ENCODE assay signal across 9 cellular contexts in genomic region chr6:41712651-41713103, GRCh38. TPM values are rescaled to one million over a fixed set of nuclear protein-coding genes. Genes with fewer than 3 reads are reported as not detected.
DNase-seq lines count a peak whose midpoint lies in the region; ATAC-seq and TF ChIP-seq lines count a peak whose summit lies in the region.
"Had no signal": no experiment of that assay in that cellular context is flagged by ENCODE, and none has a peak within 500 bp of the region (broad histone marks: within the 10 kb centered on the region; RNA-seq: fewer than 3 reads in every experiment).

No MANE protein-coding gene starts in this region.

- TF ChIP-seq CTCF in CD14-positive monocyte (IDR thresholded peaks at IDR 0.05) (no peak), psoas muscle (IDR thresholded peaks at IDR 0.05) (no peak)
- TF ChIP-seq CTCF in activated CD8-positive, alpha-beta T cell treated with anti-CD3 and anti-CD28 coated beads for 36 hours (IDR thresholded peaks at IDR 0.05), result no peak

- POLR2A ChIA-PET in activated CD8-positive, alpha-beta T cell treated with anti-CD3 and anti-CD28 coated beads for 36 hours (lab: Charles Lee), result no interaction called here

- peak overlapping the region in 1 of 2 donors; percentile 17 for H3K4me3 Mint-ChIP-seq in CD14-positive monocyte
- no peak overlapping the region for H3K4me3 Mint-ChIP-seq in T-helper 17 cell
- H3K4me3 Mint-ChIP-seq in activated CD8-positive, alpha-beta T cell treated with anti-CD3 and anti-CD28 coated beads for 36 hours, result no peak overlapping the region

- H3K36me3 ChIP-seq in psoas muscle (ENCODE audit: insufficient read depth in 1 of 2, low read depth in 1 of 2), result no peaks in the 10 kb centered on the region

- no peaks in the 10 kb centered on the region for H3K9me3 ChIP-seq in T-helper 17 cell (ENCODE audit: control insufficient read depth, low read length, poor library complexity, severe bottlenecking)
- no peaks in the 10 kb centered on the region for H3K9me3 ChIP-seq in psoas muscle

- H3K27me3 Mint-ChIP-seq in CD14-positive monocyte (ENCODE audit: low read depth in 3 of 3), result peaks cover 0 to 2% (median 0%) of the 10 kb centered on the region in 3 donors
- H3K27me3 Mint-ChIP-seq in T-helper 17 cell, result no peaks in the 10 kb centered on the region
- no peaks in the 10 kb centered on the region for H3K27me3 Mint-ChIP-seq in activated CD8-positive, alpha-beta T cell treated with anti-CD3 and anti-CD28 coated beads for 36 hours

- no peaks in the 10 kb centered on the region for H3K9me3 Mint-ChIP-seq in CD14-positive monocyte
- no peaks in the 10 kb centered on the region for H3K9me3 Mint-ChIP-seq in activated CD8-positive, alpha-beta T cell treated with anti-CD3 and anti-CD28 coated beads for 36 hours

- peak overlapping the region in 6 of 7 donors; percentile 54 to 82 (median 78) for H3K27ac Mint-ChIP-seq in CD14-positive monocyte
- peak overlapping the region; percentile 32 for H3K27ac Mint-ChIP-seq in T-helper 17 cell
- H3K27ac Mint-ChIP-seq in activated CD8-positive, alpha-beta T cell treated with anti-CD3 and anti-CD28 coated beads for 36 hours, result no peak overlapping the region

- 23 to 28% (median 25%) methylated on average over 10 of the region's 10 CpGs for WGBS in psoas muscle, 3 donors

- intact Hi-C loops in CD14-positive monocyte (cut with micrococcal nuclease), result no loop called here
- intact Hi-C loops in cardiac septum (cut with DNase I), result no loop called here
- intact Hi-C loops in psoas muscle (cut with DNase I), result no loop called here
- intact Hi-C loops in activated CD8-positive, alpha-beta T cell treated with anti-CD3 and anti-CD28 coated beads for 36 hours (cut with micrococcal nuclease), result no loop called here

- peaks cover 95% of the 10 kb centered on the region for H3K4me1 ChIP-seq in psoas muscle

- H3K36me3 Mint-ChIP-seq in CD14-positive monocyte, result peaks cover 27 to 62% of the 10 kb centered on the region in 2 donors
- peaks cover 2% of the 10 kb centered on the region for H3K36me3 Mint-ChIP-seq in T-helper 17 cell (ENCODE audit: low read depth)
- H3K36me3 Mint-ChIP-seq in activated CD8-positive, alpha-beta T cell treated with anti-CD3 and anti-CD28 coated beads for 36 hours (ENCODE audit: low read depth), result peaks cover 9% of the 10 kb centered on the region

- peak overlapping the region; percentile 88 for H3K27ac ChIP-seq in psoas muscle

- DNase-seq in CD14-positive monocyte (ENCODE audit: low spot score), result no peak
- no peak for DNase-seq in T-helper 17 cell
- DNase-seq in cardiac septum (ENCODE audit: low spot score), result peak; percentile 91
- DNase-seq in psoas muscle, result peak; percentile 56 to 84
- DNase-seq in activated CD8-positive, alpha-beta T cell treated with anti-CD3 and anti-CD28 coated beads for 36 hours, result no peak
- no peak for DNase-seq in DMS79 (lab: John Stamatoyannopoulos, UW)
- DNase-seq in NCI-H1105 (lab: John Stamatoyannopoulos, UW), result no peak
- DNase-seq: NCI-H1048 had no signal

- peaks cover 77% of the 10 kb centered on the region for H3K4me1 Mint-ChIP-seq in CD14-positive monocyte
- H3K4me1 Mint-ChIP-seq in T-helper 17 cell, result peaks cover 33% of the 10 kb centered on the region
- peaks cover 40% of the 10 kb centered on the region for H3K4me1 Mint-ChIP-seq in activated CD8-positive, alpha-beta T cell treated with anti-CD3 and anti-CD28 coated beads for 36 hours (ENCODE audit: low read depth)

- peak overlapping the region; percentile 27 for H3K4me3 ChIP-seq in psoas muscle

- CTCF ChIA-PET in activated CD8-positive, alpha-beta T cell treated with anti-CD3 and anti-CD28 coated beads for 36 hours (lab: Charles Lee), result no interaction called here

- H3K27me3 ChIP-seq in psoas muscle (ENCODE audit: insufficient read depth in 3 of 3, low read length in 2 of 3), result no peaks in the 10 kb centered on the region

- ATAC-seq in T-helper 17 cell (no peak), psoas muscle (peak; percentile 53 to 64 (median 58)), GM19397 (IDR thresholded peaks at IDR 0.05; ENCODE audit: unreplicated experiment) (no peak)
- no peak for ATAC-seq in activated CD8-positive, alpha-beta T cell treated with anti-CD3 and anti-CD28 coated beads for 36 hours

RNA-seq across cellular contexts. Expression of gene TFEB, which starts 22.7 kb away (rescaled TPM):
- 10 to 100 TPM; 42.6 to 60.0 TPM for polyA plus RNA-seq in CD14-positive monocyte
- total RNA-seq in T-helper 17 cell, result 10 to 100 TPM; 17.6 to 18.9 TPM
- total RNA-seq in cardiac septum, result 45.6 TPM
- 10 to 100 TPM; 35.4 to 64.3 (median 39.8) TPM for total RNA-seq in psoas muscle
- 10 to 100 TPM; 16.1 to 65.2 (median 51.6) TPM for polyA plus RNA-seq in psoas muscle
- total RNA-seq in activated CD8-positive, alpha-beta T cell treated with anti-CD3 and anti-CD28 coated beads for 36 hours, result 10 to 100 TPM; 14.6 to 15.9 TPM

RNA-seq across cellular contexts. Expression of gene PGC, which starts 34.5 kb away (rescaled TPM):
- polyA plus RNA-seq in CD14-positive monocyte (not detected), psoas muscle (1 to 10 TPM in 1 of 3 donors, under 1 TPM in 1, not detected in 1; 0.48 to 1.0 TPM)
- total RNA-seq in T-helper 17 cell (not detected), cardiac septum (not detected), psoas muscle (not detected)
- total RNA-seq in activated CD8-positive, alpha-beta T cell treated with anti-CD3 and anti-CD28 coated beads for 36 hours, result not detected

Comparison
In these comparisons a context has a peak if more than half of its experiments do, and no peak if none do; other contexts are left out.
1. DNase-seq: peak in cardiac septum (single experiment) and psoas muscle (2 of 2); none in CD14-positive monocyte (single experiment), T-helper 17 cell (0 of 3), activated CD8-positive, alpha-beta T cell treated with anti-CD3 and anti-CD28 coated beads for 36 hours (single experiment), DMS79 (single experiment) and NCI-H1105 (single experiment).
2. ATAC-seq: peak in psoas muscle (4 of 4); none in T-helper 17 cell (single experiment), GM19397 (single experiment) and activated CD8-positive, alpha-beta T cell treated with anti-CD3 and anti-CD28 coated beads for 36 hours (single experiment).